In the genomic region with DNA sequence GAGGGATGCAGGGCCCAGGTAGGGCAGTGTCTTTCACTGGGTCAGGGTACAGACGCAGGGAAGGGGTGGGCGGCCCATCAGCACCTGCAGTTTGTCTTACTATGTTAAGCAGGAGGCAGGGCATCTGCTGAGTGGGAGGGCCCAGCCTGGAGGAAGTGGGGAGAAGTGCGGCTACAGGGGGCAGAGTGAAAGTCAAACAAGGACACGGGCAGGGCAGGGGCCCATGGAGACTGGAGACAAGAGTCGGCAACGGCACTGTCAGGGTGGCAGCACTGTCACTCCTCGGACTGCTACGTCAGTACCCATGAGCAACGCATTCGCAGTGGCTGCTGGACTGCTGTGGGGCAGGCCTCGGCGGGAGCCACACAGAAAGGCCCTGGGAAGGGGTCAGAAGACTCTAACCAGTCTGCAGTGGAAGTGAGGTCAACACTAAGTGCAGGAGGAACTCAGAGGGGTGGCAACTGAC, we compare ENCODE assay signal across 8 cellular contexts. TPM values are rescaled to one million over a fixed set of nuclear protein-coding genes. Genes with fewer than 3 reads are reported as not detected.
A peak's percentile ranks its signal among the peaks of the same experiment; 100 is the strongest.
DNase-seq lines count a peak whose midpoint lies in the region; ATAC-seq and TF ChIP-seq lines count a peak whose summit lies in the region.

No MANE protein-coding gene starts in this region.

- H3K27ac Mint-ChIP-seq in activated CD8-positive, alpha-beta T cell treated with anti-CD3 and anti-CD28 coated beads for 36 hours: peak overlapping the region; percentile 82

- peak overlapping the region; percentile 48 for H3K4me3 Mint-ChIP-seq in activated CD8-positive, alpha-beta T cell treated with anti-CD3 and anti-CD28 coated beads for 36 hours

- intact Hi-C loops in activated CD8-positive, alpha-beta T cell treated with anti-CD3 and anti-CD28 coated beads for 36 hours (cut with micrococcal nuclease): no loop called here
- intact Hi-C loops in left ventricle myocardium superior (cut with micrococcal nuclease): no loop called here
- intact Hi-C loops in left colon (cut with DNase I, micrococcal nuclease): no loop called here

- peak; percentile 97 for ATAC-seq in activated CD8-positive, alpha-beta T cell treated with anti-CD3 and anti-CD28 coated beads for 36 hours
- ATAC-seq in left ventricle myocardium superior (peak; percentile 38), left colon (no peak), HG02870 (IDR thresholded peaks at IDR 0.05; ENCODE audit: unreplicated experiment) (no peak)

- POLR2A ChIA-PET in activated CD8-positive, alpha-beta T cell treated with anti-CD3 and anti-CD28 coated beads for 36 hours (lab: Charles Lee): no interaction called here

- TF ChIP-seq POLR2A in GM19099 (IDR thresholded peaks at IDR 0.05; ENCODE audit: extremely low read depth, insufficient read length, low read depth): peak; percentile 33

- TF ChIP-seq CTCF in activated CD8-positive, alpha-beta T cell treated with anti-CD3 and anti-CD28 coated beads for 36 hours (IDR thresholded peaks at IDR 0.05): no peak

- H3K27me3 Mint-ChIP-seq in activated CD8-positive, alpha-beta T cell treated with anti-CD3 and anti-CD28 coated beads for 36 hours: no peaks in the 10 kb centered on the region

- CTCF ChIA-PET in activated CD8-positive, alpha-beta T cell treated with anti-CD3 and anti-CD28 coated beads for 36 hours (lab: Charles Lee): interaction anchor here (1.0 to 2.1 kb wide), 2 partner anchors 11 to 23 kb away, joined by 3 to 8 read pairs; no protein-coding TSS in a partner anchor

- peaks cover 66% of the 10 kb centered on the region for H3K4me1 Mint-ChIP-seq in activated CD8-positive, alpha-beta T cell treated with anti-CD3 and anti-CD28 coated beads for 36 hours (ENCODE audit: low read depth)

- peak; percentile 75 for DNase-seq in Jurkat, Clone E6-1 (ENCODE audit: low read depth, low spot score)
- peak; percentile 89 for DNase-seq in activated CD8-positive, alpha-beta T cell treated with anti-CD3 and anti-CD28 coated beads for 36 hours
- DNase-seq in left ventricle myocardium superior: no peak
- peak; percentile 73 for DNase-seq in stimulated activated CD8-positive, alpha-beta memory T cell treated with anti-CD3 and anti-CD28 coated beads, Interleukin-4, amount 100 ng/mL, for 48 hours
- no peak for DNase-seq in NCI-H1092 (lab: John Stamatoyannopoulos, UW)
- DNase-seq in left colon: no peak

- H3K4me3 ChIP-seq in Jurkat, Clone E6-1 (ENCODE audit: low read length): peak overlapping the region; percentile 38

- no peaks in the 10 kb centered on the region for H3K36me3 Mint-ChIP-seq in activated CD8-positive, alpha-beta T cell treated with anti-CD3 and anti-CD28 coated beads for 36 hours (ENCODE audit: low read depth)

- no peaks in the 10 kb centered on the region for H3K9me3 Mint-ChIP-seq in activated CD8-positive, alpha-beta T cell treated with anti-CD3 and anti-CD28 coated beads for 36 hours

RNA-seq across cellular contexts. Expression of a gene that starts 19.7 kb away (rescaled TPM):
- polyA plus RNA-seq in Jurkat, Clone E6-1 (2012; ENCODE audit: insufficient read depth, insufficient read length): 22.6 TPM
- total RNA-seq in activated CD8-positive, alpha-beta T cell treated with anti-CD3 and anti-CD28 coated beads for 36 hours: 10 to 100 TPM; 20.2 to 27.0 TPM
- total RNA-seq in left ventricle myocardium superior (20.4 TPM), left colon (10 to 100 TPM; 13.4 to 17.6 TPM)

Comparison
In these comparisons a context has a peak if more than half of its experiments do, and no peak if none do; other contexts are left out.
1. DNase-seq: peak in Jurkat, Clone E6-1 (single experiment), activated CD8-positive, alpha-beta T cell treated with anti-CD3 and anti-CD28 coated beads for 36 hours (single experiment) and stimulated activated CD8-positive, alpha-beta memory T cell treated with anti-CD3 and anti-CD28 coated beads, Interleukin-4, amount 100 ng/mL, for 48 hours (single experiment); none in left ventricle myocardium superior (single experiment), NCI-H1092 (single experiment) and left colon (0 of 2).
2. ATAC-seq: peak in activated CD8-positive, alpha-beta T cell treated with anti-CD3 and anti-CD28 coated beads for 36 hours (single experiment) and left ventricle myocardium superior (single experiment); none in left colon (single experiment) and HG02870 (single experiment).